In genomic region chr16:610513-611381, GRCh38 we compare ENCODE assay signal across 8 cellular contexts.
A peak's percentile ranks its signal among the peaks of the same experiment; 100 is the strongest.
DNase-seq lines count a peak whose midpoint lies in the region; ATAC-seq and TF ChIP-seq lines count a peak whose summit lies in the region.

No MANE protein-coding gene starts in this region.

- peaks cover 0 to 44% (median 34%) of the 10 kb centered on the region in 11 experiments; a peak in 21 of 22 replicates for H3K9me3 ChIP-seq in BLaER1 treated with 17β-estradiol and CSF1 and Interleukin-3, amounts not matched to agents 10 nM and 100 nM (replicated peaks in 1 of 11)
- H3K9me3 ChIP-seq in Loucy (ENCODE audit: insufficient read depth, low read depth, low read length) = no peaks in the 10 kb centered on the region

- no peaks in the 10 kb centered on the region for H3F3A ChIP-seq in Loucy (ENCODE audit: low read depth)

- peaks cover 0 to 57% (median 44%) of the 10 kb centered on the region in 10 experiments; a peak in 16 of 20 replicates for H3K4me1 ChIP-seq in BLaER1 treated with 17β-estradiol and CSF1 and Interleukin-3, amounts not matched to agents 10 nM and 100 nM
- H3K4me1 ChIP-seq in Loucy (ENCODE audit: insufficient read depth, low read length, poor library complexity, severe bottlenecking) = no peaks in the 10 kb centered on the region

- peak; percentile 61 for TF ChIP-seq CTCF in Loucy (conservative IDR thresholded peaks at IDR 0.05; ENCODE audit: low read length)

- H3K79me2 ChIP-seq in Loucy (ENCODE audit: insufficient read depth, low read length) = 0 out of 2 replicates have a peak, but pooled peaks cover 2% of the 10 kb centered on the region

- peaks cover 9 to 38% (median 23%) of the 10 kb centered on the region in 11 experiments; a peak in 18 of 22 replicates for H3K36me3 ChIP-seq in BLaER1 treated with 17β-estradiol and CSF1 and Interleukin-3, amounts not matched to agents 10 nM and 100 nM
- H3K36me3 ChIP-seq in Loucy (ENCODE audit: insufficient read depth, low read length) = no peaks in the 10 kb centered on the region

- no peak overlapping the region for H3K4me3 ChIP-seq in BLaER1 treated with 17β-estradiol and CSF1 and Interleukin-3, amounts not matched to agents 10 nM and 100 nM
- H3K4me3 ChIP-seq in Loucy (ENCODE audit: low read length, poor library complexity, severe bottlenecking) = no peak overlapping the region

- no peaks in the 10 kb centered on the region for H3K9me2 ChIP-seq in Loucy (replicated peaks; ENCODE audit: low read depth, low read length)

- H3K27me3 ChIP-seq in BLaER1 treated with 17β-estradiol and CSF1 and Interleukin-3, amounts not matched to agents 10 nM and 100 nM = no peaks in the 10 kb centered on the region
- H3K27me3 ChIP-seq in Loucy (ENCODE audit: insufficient read depth, low read length, poor library complexity, severe bottlenecking) = no peaks in the 10 kb centered on the region

- H3K4me2 ChIP-seq in BLaER1 treated with 17β-estradiol and CSF1 and Interleukin-3, amounts not matched to agents 10 nM and 100 nM = peak overlapping the region in 8 of 11 experiments; percentile 51 to 83 (median 71); a peak in 15 of 22 replicates
- H3K4me2 ChIP-seq in Loucy (ENCODE audit: low read depth, low read length, poor library complexity, severe bottlenecking) = no peak overlapping the region

- H3K27ac ChIP-seq in BLaER1 treated with 17β-estradiol and CSF1 and Interleukin-3, amounts not matched to agents 10 nM and 100 nM = peak overlapping the region in 3 of 11 experiments; percentile 28 to 32 (median 30); a peak in 2 of 22 replicates

- peak overlapping the region in 5 of 11 experiments; percentile 24 to 65 (median 54); a peak in 8 of 22 replicates for H3K9ac ChIP-seq in BLaER1 treated with 17β-estradiol and CSF1 and Interleukin-3, amounts not matched to agents 10 nM and 100 nM
- H3K9ac ChIP-seq in Loucy (ENCODE audit: low read depth, low read length, poor library complexity, severe bottlenecking) = no peak overlapping the region

- peak; percentile 24 for DNase-seq in activated effector memory CD4-positive, alpha-beta T cell treated with Interleukin-2 at 50 U/mL for 16 hours
- peak; percentile 70 for DNase-seq in globus pallidus (ENCODE audit: low spot score)
- DNase-seq in retina = peak; percentile 57
- DNase-seq in NCI-H774 (lab: John Stamatoyannopoulos, UW) = no peak
- DNase-seq in NCI-H524 treated with DMSO at 0.1 percent for 48 hours (lab: John Stamatoyannopoulos, UW) = no peak

- no peak overlapping the region for H2AFZ ChIP-seq in Loucy (ENCODE audit: low read length)

- ATAC-seq in GM21423 (IDR thresholded peaks at IDR 0.05; ENCODE audit: unreplicated experiment) = no peak

- peaks cover 32 to 73% (median 57%) of the 10 kb centered on the region in 11 experiments; a peak in 21 of 22 replicates for H4K20me1 ChIP-seq in BLaER1 treated with 17β-estradiol and CSF1 and Interleukin-3, amounts not matched to agents 10 nM and 100 nM
- H4K20me1 ChIP-seq in Loucy (ENCODE audit: insufficient read depth, low read length, poor library complexity, severe bottlenecking) = no peaks in the 10 kb centered on the region

Comparison
In these comparisons a context has a peak if more than half of its experiments do, and no peak if none do; other contexts are left out.
1. DNase-seq: peak in activated effector memory CD4-positive, alpha-beta T cell treated with Interleukin-2 at 50 U/mL for 16 hours (single experiment), globus pallidus (single experiment) and retina (single experiment); none in NCI-H774 (single experiment) and NCI-H524 treated with DMSO at 0.1 percent for 48 hours (single experiment).